In genomic region chr19:31349160-31349881, GRCh38 we compare ENCODE assay signal across 8 cellular contexts. TPM values are rescaled to one million over a fixed set of nuclear protein-coding genes. Genes with fewer than 3 reads are reported as not detected.
DNase-seq lines count a peak whose midpoint lies in the region; ATAC-seq and TF ChIP-seq lines count a peak whose summit lies in the region.

A gene with protein sequence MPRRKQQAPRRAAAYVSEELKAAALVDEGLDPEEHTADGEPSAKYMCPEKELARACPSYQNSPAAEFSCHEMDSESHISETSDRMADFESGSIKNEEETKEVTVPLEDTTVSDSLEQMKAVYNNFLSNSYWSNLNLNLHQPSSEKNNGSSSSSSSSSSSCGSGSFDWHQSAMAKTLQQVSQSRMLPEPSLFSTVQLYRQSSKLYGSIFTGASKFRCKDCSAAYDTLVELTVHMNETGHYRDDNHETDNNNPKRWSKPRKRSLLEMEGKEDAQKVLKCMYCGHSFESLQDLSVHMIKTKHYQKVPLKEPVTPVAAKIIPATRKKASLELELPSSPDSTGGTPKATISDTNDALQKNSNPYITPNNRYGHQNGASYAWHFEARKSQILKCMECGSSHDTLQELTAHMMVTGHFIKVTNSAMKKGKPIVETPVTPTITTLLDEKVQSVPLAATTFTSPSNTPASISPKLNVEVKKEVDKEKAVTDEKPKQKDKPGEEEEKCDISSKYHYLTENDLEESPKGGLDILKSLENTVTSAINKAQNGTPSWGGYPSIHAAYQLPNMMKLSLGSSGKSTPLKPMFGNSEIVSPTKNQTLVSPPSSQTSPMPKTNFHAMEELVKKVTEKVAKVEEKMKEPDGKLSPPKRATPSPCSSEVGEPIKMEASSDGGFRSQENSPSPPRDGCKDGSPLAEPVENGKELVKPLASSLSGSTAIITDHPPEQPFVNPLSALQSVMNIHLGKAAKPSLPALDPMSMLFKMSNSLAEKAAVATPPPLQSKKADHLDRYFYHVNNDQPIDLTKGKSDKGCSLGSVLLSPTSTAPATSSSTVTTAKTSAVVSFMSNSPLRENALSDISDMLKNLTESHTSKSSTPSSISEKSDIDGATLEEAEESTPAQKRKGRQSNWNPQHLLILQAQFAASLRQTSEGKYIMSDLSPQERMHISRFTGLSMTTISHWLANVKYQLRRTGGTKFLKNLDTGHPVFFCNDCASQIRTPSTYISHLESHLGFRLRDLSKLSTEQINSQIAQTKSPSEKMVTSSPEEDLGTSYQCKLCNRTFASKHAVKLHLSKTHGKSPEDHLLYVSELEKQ (minus strand): TSS chr19:31349436. CDS start chr19:31349219, 217 bp downstream.

- BruUV-seq in Panc1 (replicated peaks; lab: Mats Ljungman, UMichigan) = no TSS peak

- no peaks in the 10 kb centered on the region for H3K4me1 ChIP-seq in Panc1 (ENCODE audit: control insufficient read depth, insufficient read depth, low read length)
- peaks cover 0 to 29% of the 10 kb centered on the region in 2 donors for H3K4me1 ChIP-seq in right atrium auricular region

- in situ Hi-C loops in Panc1 (cut with HindIII; ENCODE audit: low pct_unique_long_range_greater_than_20kb, low sequenced_read_pairs) = no loop called here

- peak; percentile 78 for ATAC-seq in Panc1
- no peak for ATAC-seq in HG03139 (IDR thresholded peaks at IDR 0.05; ENCODE audit: unreplicated experiment)
- no peak for ATAC-seq in HG03520 (IDR thresholded peaks at IDR 0.05; ENCODE audit: unreplicated experiment)
- ATAC-seq in HG03521 (IDR thresholded peaks at IDR 0.05; ENCODE audit: unreplicated experiment) = no peak

- H3K27ac ChIP-seq in Panc1 (ENCODE audit: low read length) (no peak within 1 kb of the TSS), angular gyrus (ENCODE audit: low read depth, low read length) (peak within 1 kb of the TSS; percentile 19), right atrium auricular region (peak within 1 kb of the TSS; percentile 78 to 89)

- H3K4me3 ChIP-seq in Panc1 (ENCODE audit: low read depth in 2 of 2, low read length in 2 of 2) (peak within 1 kb of the TSS; percentile 47 to 52), right atrium auricular region (peak within 1 kb of the TSS; percentile 85 to 89)

- peak; percentile 24 for DNase-seq in ELF-1 (ENCODE audit: low read depth, low spot score)
- DNase-seq in Panc1 (ENCODE audit: low read depth, low spot score) = no peak
- peak; percentile 80 for DNase-seq in right atrium auricular region (ENCODE audit: low spot score)
- peak; percentile 22 for DNase-seq in pons (ENCODE audit: low spot score)

- POLR2A ChIA-PET in Panc1 (lab: Charles Lee) = no interaction called here

- intact Hi-C loops in Panc1 (cut with micrococcal nuclease; ENCODE audit: unreplicated experiment) = no loop called here

- no peaks in the 10 kb centered on the region for H3K9me3 ChIP-seq in Panc1 (ENCODE audit: control insufficient read depth, insufficient read depth, low read depth, low read length)
- H3K9me3 ChIP-seq in right atrium auricular region = no peaks in the 10 kb centered on the region

- no peak for TF ChIP-seq CTCF in Panc1 (IDR thresholded peaks at IDR 0.05)
- TF ChIP-seq CTCF in right atrium auricular region (IDR thresholded peaks at IDR 0.05) = no peak

- CTCF ChIA-PET in Panc1 (lab: Charles Lee) = no interaction called here

- H3K27me3 ChIP-seq in Panc1 (ENCODE audit: control insufficient read depth, insufficient read depth, low read length) = no peaks in the 10 kb centered on the region
- peaks cover under 1 to 11% of the 10 kb centered on the region in 2 donors for H3K27me3 ChIP-seq in right atrium auricular region

- no peaks in the 10 kb centered on the region for H3K36me3 ChIP-seq in Panc1 (ENCODE audit: control insufficient read depth, insufficient read depth, low read length)
- no peaks in the 10 kb centered on the region for H3K36me3 ChIP-seq in right atrium auricular region

RNA-seq across cellular contexts. Expression of the gene that starts here (rescaled TPM):
- 7.8 TPM for total RNA-seq in Panc1 (2021; ENCODE audit: unreplicated experiment)
- 11.6 TPM for polyA plus RNA-seq in Panc1 (2012; ENCODE audit: insufficient read length)
- 1 to 10 TPM; 3.9 to 5.6 TPM for total RNA-seq in right atrium auricular region
